18 cellular contexts compared by ENCODE assay signal in the genomic region with DNA sequence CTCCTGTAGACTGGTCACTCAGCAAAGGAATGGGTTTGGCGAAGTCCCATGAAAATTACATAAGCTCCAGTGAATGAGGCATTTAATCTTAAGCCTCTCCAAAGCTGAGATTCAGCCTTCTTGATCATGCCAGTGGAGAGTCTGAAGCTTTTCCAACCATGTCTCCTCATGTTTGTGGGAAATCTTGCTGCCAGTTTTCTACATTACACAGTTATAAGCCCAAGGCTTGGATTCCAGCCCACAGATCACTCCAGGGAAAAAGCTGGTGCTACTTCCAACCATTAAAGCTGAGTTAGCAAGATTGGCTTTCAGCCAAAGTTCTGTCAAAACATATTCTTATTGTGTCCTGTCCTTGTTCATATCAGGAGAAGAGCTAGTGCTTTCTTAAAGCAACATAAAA.
DNase-seq lines count a peak whose midpoint lies in the region; ATAC-seq, FAIRE-seq and TF ChIP-seq lines count a peak whose summit lies in the region.
"Had no signal": no experiment of that assay in that cellular context is flagged by ENCODE, and none has a peak within 500 bp of the region (broad histone marks: within the 10 kb centered on the region; RNA-seq: fewer than 3 reads in every experiment).

No MANE protein-coding gene starts in this region.

- TF ChIP-seq POLR2A in A549 (IDR thresholded peaks at IDR 0.05; ENCODE audit: low read length) (no peak), gastroesophageal sphincter (IDR thresholded peaks at IDR 0.05) (no peak)

- POLR2A ChIA-PET in A549 (lab: Yijun Ruan, JAX): no interaction called here

- 3% methylated on average over 1 of the region's 1 CpG for WGBS in A549 (ENCODE audit: missing lambda C conversion rate)
- WGBS in gastroesophageal sphincter (ENCODE audit: low coverage in 1 of 2), 2 donors: 20 to 69% methylated on average over 1 of the region's 1 CpG

- no peak overlapping the region for H3K4me2 ChIP-seq in A549

- CTCF ChIA-PET in A549 (lab: Yijun Ruan, JAX): no interaction called here

- H3K4me1 ChIP-seq in A549 (no peaks in the 10 kb centered on the region), gastroesophageal sphincter (peaks cover 0 to 7% (median 4%) of the 10 kb centered on the region in 3 donors)
- H3K4me1 ChIP-seq: gastrocnemius medialis, lower lobe of right lung had no signal

- H3K27ac ChIP-seq in A549: no peak overlapping the region
- no peak overlapping the region for H3K27ac ChIP-seq in gastroesophageal sphincter
- H3K27ac ChIP-seq: gastrocnemius medialis, lower lobe of right lung had no signal

- H3K27ac Mint-ChIP-seq in type B pancreatic cell: no peak overlapping the region
- H3K27ac Mint-ChIP-seq: activated CD4-positive, alpha-beta T cell treated with anti-CD3 and anti-CD28 coated beads for 36 hours; activated naive CD8-positive, alpha-beta T cell; nephron progenitor cell had no signal

- FAIRE-seq in A549 (lab: Jason Lieb, UNC) (no peak), frontal cortex (lab: Jason Lieb, UNC) (no peak)
- FAIRE-seq: GM18507 had no signal

- H3K4me3 Mint-ChIP-seq in type B pancreatic cell: no peak overlapping the region
- H3K4me3 Mint-ChIP-seq: activated CD4-positive, alpha-beta T cell treated with anti-CD3 and anti-CD28 coated beads for 36 hours; activated naive CD8-positive, alpha-beta T cell; nephron progenitor cell had no signal

- ATAC-seq in A549: no peak
- peak; percentile 16 for ATAC-seq in gastroesophageal sphincter
- ATAC-seq: activated CD4-positive, alpha-beta T cell treated with anti-CD3 and anti-CD28 coated beads for 36 hours; gastrocnemius medialis had no signal

- H3K36me3 ChIP-seq in gastroesophageal sphincter: no peaks in the 10 kb centered on the region
- H3K36me3 ChIP-seq: gastrocnemius medialis, lower lobe of right lung had no signal

- no peaks in the 10 kb centered on the region for H3K27me3 ChIP-seq in gastroesophageal sphincter
- H3K27me3 ChIP-seq: gastrocnemius medialis had no signal

- H3K27me3 Mint-ChIP-seq in type B pancreatic cell: no peaks in the 10 kb centered on the region
- H3K27me3 Mint-ChIP-seq: activated CD4-positive, alpha-beta T cell treated with anti-CD3 and anti-CD28 coated beads for 36 hours; activated naive CD8-positive, alpha-beta T cell had no signal

- H3K9me3 ChIP-seq in A549: peaks cover 3% of the 10 kb centered on the region; the same call in 2 of the 3 replicates
- H3K9me3 ChIP-seq in gastroesophageal sphincter: no peaks in the 10 kb centered on the region
- H3K9me3 ChIP-seq: gastrocnemius medialis, lower lobe of right lung had no signal

- H3K4me3 ChIP-seq in A549 (no peak overlapping the region), gastroesophageal sphincter (no peak overlapping the region)
- H3K4me3 ChIP-seq: gastrocnemius medialis, lower lobe of right lung had no signal

- no peak for TF ChIP-seq CTCF in A549 (IDR thresholded peaks at IDR 0.05)
- no peak for TF ChIP-seq CTCF in gastroesophageal sphincter (IDR thresholded peaks at IDR 0.05)
- TF ChIP-seq CTCF in type B pancreatic cell (conservative IDR thresholded peaks at IDR 0.05): no peak

- no peak for TF ChIP-seq RAD21 in A549 (conservative IDR thresholded peaks at IDR 0.05 in 1 of 2, IDR thresholded peaks at IDR 0.05 in 1 of 2)

- H3K4me1 Mint-ChIP-seq in type B pancreatic cell (ENCODE audit: unreplicated experiment): peaks cover 13% of the 10 kb centered on the region
- H3K4me1 Mint-ChIP-seq: activated CD4-positive, alpha-beta T cell treated with anti-CD3 and anti-CD28 coated beads for 36 hours; nephron progenitor cell had no signal

- H3K36me3 Mint-ChIP-seq in type B pancreatic cell: no peaks in the 10 kb centered on the region
- H3K36me3 Mint-ChIP-seq: activated naive CD8-positive, alpha-beta T cell had no signal

- TF ChIP-seq EP300 in A549 (IDR thresholded peaks at IDR 0.05) (no peak), gastroesophageal sphincter (IDR thresholded peaks at IDR 0.05) (no peak)

- H3K9me3 Mint-ChIP-seq in type B pancreatic cell: no peaks in the 10 kb centered on the region

- no peak for DNase-seq in A549 (ENCODE audit: low read depth in 1 of 2, low spot score in 1 of 2)
- DNase-seq in HT1080 (ENCODE audit: low read depth): peak; percentile 3
- peak; percentile 17 for DNase-seq in SK-N-DZ (ENCODE audit: low spot score)
- no peak for DNase-seq in KG1 (lab: John Stamatoyannopoulos, UW)
- DNase-seq in frontal cortex (ENCODE audit: low spot score in 2 of 2): no peak
- DNase-seq in type B pancreatic cell (ENCODE audit: extremely low spot score, unreplicated experiment): no peak
- DNase-seq in stimulated activated naive CD4-positive, alpha-beta T cell (lab: John Stamatoyannopoulos, UW): no peak
- DNase-seq: activated CD4-positive, alpha-beta T cell treated with anti-CD3 and anti-CD28 coated beads for 36 hours; DMS 273 treated with DMSO at 0.1 percent for 48 hours; effector memory CD4-positive, alpha-beta T cell; gastrocnemius medialis; lower lobe of right lung; NCI-H187; nephron progenitor cell; T-helper 9 cell had no signal

TF ChIP-seq in A549, 52 proteins besides CTCF, POLR2A, EP300 and RAD21:
- TF ChIP-seq MAFK (IDR thresholded peaks at IDR 0.05; ENCODE audit: partially characterized antibody) (peak; percentile 15), ZFP36 (IDR thresholded peaks at IDR 0.05; ENCODE audit: borderline replicate concordance, partially characterized antibody) (no peak)

Comparison
In these comparisons a context has a peak if more than half of its experiments do, and no peak if none do; other contexts are left out.
1. DNase-seq: peak in HT1080 (single experiment) and SK-N-DZ (single experiment); none in A549 (0 of 2), KG1 (single experiment), frontal cortex (0 of 2), type B pancreatic cell (single experiment) and stimulated activated naive CD4-positive, alpha-beta T cell (0 of 6).